ENCODE assay signal across 11 cellular contexts in genomic region chr14:92652413-92653151, GRCh38.
DNase-seq lines count a peak whose midpoint lies in the region; ATAC-seq and TF ChIP-seq lines count a peak whose summit lies in the region.
"Had no signal": no experiment of that assay in that cellular context is flagged by ENCODE, and none has a peak within 500 bp of the region (broad histone marks: within the 10 kb centered on the region; RNA-seq: fewer than 3 reads in every experiment).

No MANE protein-coding gene starts in this region.

- peak; percentile 73 for DNase-seq in activated CD8-positive, alpha-beta memory T cell treated with anti-CD3 and anti-CD28 coated beads for 24 hours
- DNase-seq in activated CD8-positive, alpha-beta memory T cell treated with anti-CD3 and anti-CD28 coated beads, Interleukin-2, amount 50 U/mL, for 4 hours, result no peak
- peak; percentile 34 for DNase-seq in activated naive CD8-positive, alpha-beta T cell treated with anti-CD3 and anti-CD28 coated beads, Interleukin-2, amount 50 U/mL, for 24 hours
- DNase-seq in lung (ENCODE audit: low spot score) (no peak), tibial nerve (ENCODE audit: low spot score in 2 of 2) (no peak), nucleus accumbens (lab: John Stamatoyannopoulos, UW) (no peak), NCI-H1436 (lab: John Stamatoyannopoulos, UW) (no peak), SK-N-DZ (ENCODE audit: low spot score) (no peak)
- DNase-seq: NCI-H1436 treated with DMSO at 0.1 percent for 48 hours had no signal

- peak overlapping the region; percentile 99 for H3K4me3 Mint-ChIP-seq in activated naive CD8-positive, alpha-beta T cell treated with anti-CD3 and anti-CD28 coated beads, Interleukin-2, amount 50 U/mL, for 24 hours

- no peak for TF ChIP-seq CTCF in lung (IDR thresholded peaks at IDR 0.05; ENCODE audit: control extremely low read depth, extremely low read depth)
- no peak for TF ChIP-seq CTCF in tibial nerve (IDR thresholded peaks at IDR 0.05)

- peak overlapping the region; percentile 96 for H3K27ac Mint-ChIP-seq in activated naive CD8-positive, alpha-beta T cell treated with anti-CD3 and anti-CD28 coated beads, Interleukin-2, amount 50 U/mL, for 24 hours

- peaks cover 83% of the 10 kb centered on the region for H3K4me1 Mint-ChIP-seq in activated naive CD8-positive, alpha-beta T cell treated with anti-CD3 and anti-CD28 coated beads, Interleukin-2, amount 50 U/mL, for 24 hours

- no peaks in the 10 kb centered on the region for H3K9me3 Mint-ChIP-seq in activated naive CD8-positive, alpha-beta T cell treated with anti-CD3 and anti-CD28 coated beads, Interleukin-2, amount 50 U/mL, for 24 hours

- peaks cover 56% of the 10 kb centered on the region for H3K36me3 Mint-ChIP-seq in activated naive CD8-positive, alpha-beta T cell treated with anti-CD3 and anti-CD28 coated beads, Interleukin-2, amount 50 U/mL, for 24 hours (ENCODE audit: low read depth)

- H3K9me3 ChIP-seq in lung (ENCODE audit: control insufficient read depth in 2 of 2, insufficient read depth in 1 of 2, low read length in 1 of 2), result no peaks in the 10 kb centered on the region
- H3K9me3 ChIP-seq in tibial nerve, result no peaks in the 10 kb centered on the region

- no peaks in the 10 kb centered on the region for H3K27me3 Mint-ChIP-seq in activated naive CD8-positive, alpha-beta T cell treated with anti-CD3 and anti-CD28 coated beads, Interleukin-2, amount 50 U/mL, for 24 hours

- H3K27ac ChIP-seq in lung (ENCODE audit: low read depth in 1 of 2, low read length in 1 of 2) (peak overlapping the region in 1 of 2 donors; percentile 63), tibial nerve (peak overlapping the region in 3 of 4 donors; percentile 63 to 80 (median 75))
- H3K27ac ChIP-seq: parathyroid adenoma had no signal

- no peak for TF ChIP-seq EP300 in tibial nerve (IDR thresholded peaks at IDR 0.05)

- H3K4me1 ChIP-seq in lung (ENCODE audit: control insufficient read depth in 2 of 2, insufficient read depth in 2 of 2, low read length in 2 of 2) (peaks cover 0 to 36% of the 10 kb centered on the region in 2 donors), tibial nerve (peaks cover 0 to 35% (median 10%) of the 10 kb centered on the region in 4 donors)

- 40 to 71% methylated on average over 25 to 26 of the region's 26 CpGs for WGBS in lung, 2 donors
- WGBS in tibial nerve, 2 donors, result 79 to 89% methylated on average over 24 to 26 of the region's 26 CpGs

- no peak for ATAC-seq in activated naive CD8-positive, alpha-beta T cell treated with anti-CD3 and anti-CD28 coated beads, Interleukin-2, amount 50 U/mL, for 24 hours
- ATAC-seq in lung (ENCODE audit: insufficient read depth, low FRiP score), result no peak
- ATAC-seq: Panc1 had no signal

- H3K27me3 ChIP-seq in lung (ENCODE audit: control insufficient read depth, insufficient read depth) (no peaks in the 10 kb centered on the region), tibial nerve (no peaks in the 10 kb centered on the region)

- no peak for TF ChIP-seq POLR2A in tibial nerve (IDR thresholded peaks at IDR 0.05)

- H3K4me3 ChIP-seq in lung (peak overlapping the region; percentile 16), tibial nerve (peak overlapping the region; percentile 9 to 46 (median 34))

- H3K36me3 ChIP-seq in lung (ENCODE audit: control insufficient read depth in 2 of 2, insufficient read depth in 2 of 2, low read length in 2 of 2) (peaks cover 0 to 10% of the 10 kb centered on the region in 2 donors), tibial nerve (peaks cover 0 to 13% (median 0%) of the 10 kb centered on the region in 3 donors)

Comparison
In these comparisons a context has a peak if more than half of its experiments do, and no peak if none do; other contexts are left out.
1. DNase-seq: peak in activated CD8-positive, alpha-beta memory T cell treated with anti-CD3 and anti-CD28 coated beads for 24 hours (single experiment) and activated naive CD8-positive, alpha-beta T cell treated with anti-CD3 and anti-CD28 coated beads, Interleukin-2, amount 50 U/mL, for 24 hours (single experiment); none in activated CD8-positive, alpha-beta memory T cell treated with anti-CD3 and anti-CD28 coated beads, Interleukin-2, amount 50 U/mL, for 4 hours (single experiment), lung (single experiment), tibial nerve (0 of 2), nucleus accumbens (0 of 56), NCI-H1436 (single experiment) and SK-N-DZ (single experiment).